Comparison of ENCODE assay signal across 8 cellular contexts in genomic region chr14:70886421-70887206, GRCh38. TPM values are rescaled to one million over a fixed set of nuclear protein-coding genes. Genes with fewer than 3 reads are reported as not detected.
DNase-seq lines count a peak whose midpoint lies in the region; ATAC-seq and TF ChIP-seq lines count a peak whose summit lies in the region.

No MANE protein-coding gene starts in this region.

- peak; percentile 75 to 77 for DNase-seq in AML-193 (lab: John Stamatoyannopoulos, UW)
- peak in 58 of 76 experiments; percentile 3 to 79 (median 29) for DNase-seq in HUDEP-2 (lab: John Stamatoyannopoulos, UW; ENCODE audit: unreplicated experiment in 76 of 76)
- DNase-seq in activated T-helper 2 cell treated with anti-CD3 and anti-CD28 coated beads, Interferon-gamma antibody, Interleukin-2, Interleukin-4, amounts not matched to agents 10 μg/mL and 5 μg/mL and 100 μg/mL, durations not matched to agents 14 hours and 24 hours and 36 hours (ENCODE audit: low spot score), result peak; percentile 61
- DNase-seq in spleen, result no peak
- DNase-seq in BE2C, result no peak
- DNase-seq in ascending aorta (ENCODE audit: low spot score in 2 of 2), result no peak
- DNase-seq in foreskin fibroblast, result no peak

- peak overlapping the region; percentile 68 for H3K4me3 Mint-ChIP-seq in activated T-helper 2 cell treated with anti-CD3 and anti-CD28 coated beads, Interferon-gamma antibody, Interleukin-2, Interleukin-4, amounts not matched to agents 10 μg/mL and 5 μg/mL and 100 μg/mL, durations not matched to agents 14 hours and 24 hours and 36 hours (ENCODE audit: low read depth)

- H3K9me3 Mint-ChIP-seq in activated T-helper 2 cell treated with anti-CD3 and anti-CD28 coated beads, Interferon-gamma antibody, Interleukin-2, Interleukin-4, amounts not matched to agents 10 μg/mL and 5 μg/mL and 100 μg/mL, durations not matched to agents 14 hours and 24 hours and 36 hours, result no peaks in the 10 kb centered on the region

- WGBS in spleen, 5 donors, result 15 to 29% (median 21%) methylated on average over 5 of the region's 5 CpGs

- no peaks in the 10 kb centered on the region for H3K36me3 ChIP-seq in spleen
- H3K36me3 ChIP-seq in BE2C, result no peaks in the 10 kb centered on the region
- H3K36me3 ChIP-seq in ascending aorta, result no peaks in the 10 kb centered on the region

- H3K27ac ChIP-seq in spleen, result peak overlapping the region; percentile 28 to 91 (median 72)
- H3K27ac ChIP-seq in ascending aorta, result peak overlapping the region in 1 of 2 donors; percentile 42

- no peaks in the 10 kb centered on the region for H3K27me3 Mint-ChIP-seq in activated T-helper 2 cell treated with anti-CD3 and anti-CD28 coated beads, Interferon-gamma antibody, Interleukin-2, Interleukin-4, amounts not matched to agents 10 μg/mL and 5 μg/mL and 100 μg/mL, durations not matched to agents 14 hours and 24 hours and 36 hours (ENCODE audit: low read depth)

- H3K4me3 ChIP-seq in spleen (peak overlapping the region in 2 of 8 donors; percentile 14 to 24), BE2C (ENCODE audit: low read depth, low read length) (no peak overlapping the region), ascending aorta (no peak overlapping the region), foreskin fibroblast (ENCODE audit: low read depth in 1 of 2, low read length in 2 of 2) (no peak overlapping the region)

- TF ChIP-seq POLR2A in spleen (IDR thresholded peaks at IDR 0.05), result no peak

- no peaks in the 10 kb centered on the region for H3K9me3 ChIP-seq in spleen
- H3K9me3 ChIP-seq in BE2C, result no peaks in the 10 kb centered on the region; the same call in 1 of the 2 replicates
- H3K9me3 ChIP-seq in ascending aorta, result no peaks in the 10 kb centered on the region

- TF ChIP-seq CTCF in spleen (IDR thresholded peaks at IDR 0.05 in 8 of 11, conservative IDR thresholded peaks at IDR 0.05 in 3 of 11) (no peak), BE2C (IDR thresholded peaks at IDR 0.05; ENCODE audit: low read depth, low read length) (no peak), ascending aorta (IDR thresholded peaks at IDR 0.05) (no peak), foreskin fibroblast (IDR thresholded peaks at IDR 0.05; ENCODE audit: low read depth, low read length) (no peak)

- peak overlapping the region; percentile 96 for H3K27ac Mint-ChIP-seq in activated T-helper 2 cell treated with anti-CD3 and anti-CD28 coated beads, Interferon-gamma antibody, Interleukin-2, Interleukin-4, amounts not matched to agents 10 μg/mL and 5 μg/mL and 100 μg/mL, durations not matched to agents 14 hours and 24 hours and 36 hours

- peaks cover 13 to 86% (median 70%) of the 10 kb centered on the region in 6 donors for H3K4me1 ChIP-seq in spleen
- peaks cover 2% of the 10 kb centered on the region for H3K4me1 ChIP-seq in BE2C
- peaks cover 4 to 20% of the 10 kb centered on the region in 2 donors for H3K4me1 ChIP-seq in ascending aorta

- H3K4me1 Mint-ChIP-seq in activated T-helper 2 cell treated with anti-CD3 and anti-CD28 coated beads, Interferon-gamma antibody, Interleukin-2, Interleukin-4, amounts not matched to agents 10 μg/mL and 5 μg/mL and 100 μg/mL, durations not matched to agents 14 hours and 24 hours and 36 hours (ENCODE audit: low read depth), result peaks cover 92% of the 10 kb centered on the region

- no peaks in the 10 kb centered on the region for H3K36me3 Mint-ChIP-seq in activated T-helper 2 cell treated with anti-CD3 and anti-CD28 coated beads, Interferon-gamma antibody, Interleukin-2, Interleukin-4, amounts not matched to agents 10 μg/mL and 5 μg/mL and 100 μg/mL, durations not matched to agents 14 hours and 24 hours and 36 hours (ENCODE audit: low read depth)

- H3K27me3 ChIP-seq in spleen (replicated peaks in 1 of 7), result no peaks in the 10 kb centered on the region
- H3K27me3 ChIP-seq in BE2C, result no peaks in the 10 kb centered on the region; the same call in 1 of the 2 replicates
- H3K27me3 ChIP-seq in ascending aorta, result no peaks in the 10 kb centered on the region

- intact Hi-C loops in activated T-helper 2 cell treated with anti-CD3 and anti-CD28 coated beads, Interferon-gamma antibody, Interleukin-2, Interleukin-4, amounts not matched to agents 10 μg/mL and 5 μg/mL and 100 μg/mL, durations not matched to agents 14 hours and 24 hours and 36 hours (cut with micrococcal nuclease), result loop anchor here (1.0 to 10.0 kb wide), 9 partner anchors 14 to 1262 kb away; partner anchors contain the start of gene TTC9
- intact Hi-C loops in spleen (cut with DNase I; ENCODE audit: low total_unique reads), result no loop called here
- intact Hi-C loops in ascending aorta (cut with DNase I), result no loop called here

- peak; percentile 52 for ATAC-seq in GM19395 (IDR thresholded peaks at IDR 0.05; ENCODE audit: unreplicated experiment)

RNA-seq across cellular contexts. Expression of gene PCNX1, which starts 20.6 kb away (rescaled TPM):
- total RNA-seq in activated T-helper 2 cell treated with anti-CD3 and anti-CD28 coated beads, Interferon-gamma antibody, Interleukin-2, Interleukin-4, amounts not matched to agents 10 μg/mL and 5 μg/mL and 100 μg/mL, durations not matched to agents 14 hours and 24 hours and 36 hours, result 54.5 and 59.0 TPM in 2 replicates
- total RNA-seq in spleen (100 to 1,000 TPM in 5 of 7 donors, 10 to 100 TPM in 2; 88.1 to 149 (median 104) TPM), ascending aorta (73.1 TPM)
- 1 to 10 TPM; 4.0 to 5.9 (median 5.5) TPM for polyA plus RNA-seq in spleen
- polyA plus RNA-seq in BE2C (2012; ENCODE audit: insufficient read depth, insufficient read length, low read depth), result 25.5 TPM

Comparison
In these comparisons a context has a peak if more than half of its experiments do, and no peak if none do; other contexts are left out.
1. DNase-seq: peak in AML-193 (2 of 2), HUDEP-2 (58 of 76) and activated T-helper 2 cell treated with anti-CD3 and anti-CD28 coated beads, Interferon-gamma antibody, Interleukin-2, Interleukin-4, amounts not matched to agents 10 μg/mL and 5 μg/mL and 100 μg/mL, durations not matched to agents 14 hours and 24 hours and 36 hours (single experiment); none in spleen (single experiment), BE2C (single experiment), ascending aorta (0 of 2) and foreskin fibroblast (0 of 2).